ENCODE assay signal across 1 cellular context in genomic region chr20:3781153-3781910, GRCh38.
A peak's percentile ranks its signal among the peaks of the same experiment; 100 is the strongest.
TF ChIP-seq lines count a peak whose summit lies in the region.

Gene SPEF1 (minus strand): TSS chr20:3781448. CDS start chr20:3781287, 161 bp downstream.

TF ChIP-seq in K562, 482 proteins besides CTCF, POLR2A, EP300 and RAD21 (continued from another document):
- TF ChIP-seq ARID4B (CRISPR knock-in tag; IDR thresholded peaks at IDR 0.05) (peak; percentile 99), TBP (optimal IDR thresholded peaks at IDR 0.05; ENCODE audit: low read depth, low read length) (no peak), SIN3B (IDR thresholded peaks at IDR 0.05; ENCODE audit: low read depth) (no peak), MAX (CRISPR knock-in tag; IDR thresholded peaks at IDR 0.05) (peak; percentile 13; the same call in 1 of the 2 replicates), SIX5 (IDR thresholded peaks at IDR 0.05; ENCODE audit: borderline replicate concordance in 1 of 2, insufficient read depth in 1 of 2, low read depth in 1 of 2, low read length in 2 of 2) (peak; percentile 63 to 78), JUND (IDR thresholded peaks at IDR 0.05; ENCODE audit: borderline replicate concordance, low read depth, low read length) (peak; percentile 15; the same call in 1 of the 2 replicates), JUND (tag; IDR thresholded peaks at IDR 0.05; ENCODE audit: borderline replicate concordance, low read depth, low read length) (no peak), ZNF24 (IDR thresholded peaks at IDR 0.05) (no peak), RBFOX2 (IDR thresholded peaks at IDR 0.05; ENCODE audit: low read depth, low read length) (peak; percentile 39; the same call in 1 of the 2 replicates), POLR2G (IDR thresholded peaks at IDR 0.05; ENCODE audit: low read depth, low read length) (peak; percentile 65), DACH1 (IDR thresholded peaks at IDR 0.05; ENCODE audit: partially characterized antibody) (peak; percentile 79), ZFPM2 (CRISPR knock-in tag; IDR thresholded peaks at IDR 0.05) (no peak), ZNF766 (CRISPR knock-in tag; conservative IDR thresholded peaks at IDR 0.05) (peak; percentile 66; the same call in 1 of the 2 replicates), NR2C2 (CRISPR knock-in tag; IDR thresholded peaks at IDR 0.05) (no peak), NR2C2 (tag; IDR thresholded peaks at IDR 0.05) (peak; percentile 24; the same call in 1 of the 2 replicates), LCOR (CRISPR knock-in tag; IDR thresholded peaks at IDR 0.05) (peak; percentile 46; the same call in 1 of the 2 replicates), ZNF263 (CRISPR knock-in tag; IDR thresholded peaks at IDR 0.05; ENCODE audit: borderline replicate concordance) (peak; percentile 74), ZNF75A (CRISPR knock-in tag; IDR thresholded peaks at IDR 0.05) (no peak), MED1 (CRISPR knock-in tag; IDR thresholded peaks at IDR 0.05; ENCODE audit: borderline replicate concordance) (no peak), ZHX1 (conservative IDR thresholded peaks at IDR 0.05; ENCODE audit: low read length) (peak; percentile 94), FOXJ2 (tag; IDR thresholded peaks at IDR 0.05) (0 out of 2 replicates have a peak, but pooled peaks have one; percentile 65), ZNF408 (CRISPR knock-in tag; IDR thresholded peaks at IDR 0.05; ENCODE audit: low read depth) (no peak), CREM (IDR thresholded peaks at IDR 0.05; ENCODE audit: low read depth) (peak; percentile 44), ZSCAN32 (CRISPR knock-in tag; IDR thresholded peaks at IDR 0.05) (no peak), RFX1 (IDR thresholded peaks at IDR 0.05) (peak; percentile 95)
TF ChIP-seq in K562: peak in this region for 41.
